Comparison of ENCODE assay signal across 15 cellular contexts in the genomic region with DNA sequence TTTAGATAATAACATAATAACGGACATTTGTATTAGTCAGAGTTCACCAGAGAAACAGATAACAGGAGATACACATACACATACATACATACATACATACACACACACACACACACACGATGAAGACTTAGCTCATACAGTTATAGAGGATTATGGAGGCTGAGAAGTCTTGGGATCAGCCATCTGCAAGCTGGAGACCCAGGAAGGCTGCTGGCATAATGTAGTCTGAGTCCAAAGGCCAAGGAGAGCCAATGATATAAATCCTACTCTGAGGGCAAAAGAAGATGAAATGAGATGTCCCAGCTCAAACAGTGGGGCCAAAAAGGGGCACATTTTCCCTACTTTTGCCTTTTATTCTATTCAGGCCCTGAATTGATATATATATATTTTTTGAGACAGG. TPM values are rescaled to one million over a fixed set of nuclear protein-coding genes. Genes with fewer than 3 reads are reported as not detected.
A peak's percentile ranks its signal among the peaks of the same experiment; 100 is the strongest.
DNase-seq lines count a peak whose midpoint lies in the region; ATAC-seq and TF ChIP-seq lines count a peak whose summit lies in the region.
"Had no signal": no experiment of that assay in that cellular context is flagged by ENCODE, and none has a peak within 500 bp of the region (broad histone marks: within the 10 kb centered on the region; RNA-seq: fewer than 3 reads in every experiment).

No MANE protein-coding gene starts in this region.

- no peaks in the 10 kb centered on the region for H3K79me1 ChIP-seq in mesenchymal stem cell (replicated peaks; ENCODE audit: low read length, poor library complexity, severe bottlenecking)

- H3K14ac ChIP-seq in mesenchymal stem cell (ENCODE audit: low read length in 2 of 2), result no peak overlapping the region

- no peak overlapping the region for H2BK5ac ChIP-seq in mesenchymal stem cell (ENCODE audit: low read depth, low read length, poor library complexity, severe bottlenecking)

- H3K9me3 Mint-ChIP-seq in mesothelial cell of epicardium, result no peaks in the 10 kb centered on the region
- H3K9me3 Mint-ChIP-seq: CD8-positive, alpha-beta memory T cell had no signal

- H3K4me2 ChIP-seq in mesenchymal stem cell (ENCODE audit: low read length, poor library complexity, severe bottlenecking), result no peak overlapping the region
- H3K4me2 ChIP-seq: A549; BLaER1 treated with 17β-estradiol and CSF1 and Interleukin-3, amounts not matched to agents 10 nM and 100 nM had no signal

- no peak overlapping the region for H3K4ac ChIP-seq in mesenchymal stem cell (ENCODE audit: low read depth in 1 of 2, low read length in 2 of 2)

- no peak overlapping the region for H3K27ac ChIP-seq in SK-N-MC
- H3K27ac ChIP-seq in mesenchymal stem cell (ENCODE audit: low read length, poor library complexity, severe bottlenecking), result no peak overlapping the region
- H3K27ac ChIP-seq: A549; BLaER1 treated with 17β-estradiol and CSF1 and Interleukin-3, amounts not matched to agents 10 nM and 100 nM had no signal

- peak; percentile 9 for ATAC-seq in GM18498 (IDR thresholded peaks at IDR 0.05; ENCODE audit: unreplicated experiment)
- ATAC-seq in GM21515 (IDR thresholded peaks at IDR 0.05; ENCODE audit: unreplicated experiment), result no peak

- H3K4me3 Mint-ChIP-seq in mesothelial cell of epicardium, result no peak overlapping the region
- H3K4me3 Mint-ChIP-seq: CD4-positive, alpha-beta T cell; CD8-positive, alpha-beta memory T cell had no signal

- peaks cover 64% of the 10 kb centered on the region for H3K27me3 Mint-ChIP-seq in mesothelial cell of epicardium (ENCODE audit: low read depth)

- no peak overlapping the region for H3K18ac ChIP-seq in mesenchymal stem cell (ENCODE audit: low read depth in 1 of 2, low read length in 2 of 2)

- no peak overlapping the region for H4K8ac ChIP-seq in mesenchymal stem cell (ENCODE audit: low read length)

- WGBS in mesenchymal stem cell, result 100% methylated on average over 1 of the region's 2 CpGs

- no peak overlapping the region for H2AK5ac ChIP-seq in mesenchymal stem cell (ENCODE audit: low read length, severe bottlenecking)

- no peak overlapping the region for H4K91ac ChIP-seq in mesenchymal stem cell (ENCODE audit: low read length)

- H3K9ac ChIP-seq in SK-N-MC (ENCODE audit: insufficient read length) (peak overlapping the region; percentile 19), mesenchymal stem cell (ENCODE audit: low read length) (peak overlapping the region; percentile 23)
- H3K9ac ChIP-seq: BLaER1 treated with 17β-estradiol and CSF1 and Interleukin-3, amounts not matched to agents 10 nM and 100 nM had no signal

- no peak overlapping the region for H3K23ac ChIP-seq in mesenchymal stem cell (ENCODE audit: low read length in 2 of 2)

- H3K27me3 ChIP-seq in mesenchymal stem cell (ENCODE audit: control insufficient read depth in 1 of 2, insufficient read depth in 1 of 2, low read length in 2 of 2), result no peaks in the 10 kb centered on the region
- H3K27me3 ChIP-seq: BLaER1 treated with 17β-estradiol and CSF1 and Interleukin-3, amounts not matched to agents 10 nM and 100 nM had no signal

- no peak overlapping the region for H2BK12ac ChIP-seq in mesenchymal stem cell (ENCODE audit: low read length in 2 of 2)

- H3K27ac Mint-ChIP-seq in mesothelial cell of epicardium, result no peak overlapping the region
- H3K27ac Mint-ChIP-seq: CD14-positive monocyte; CD4-positive, alpha-beta T cell had no signal

- H2BK120ac ChIP-seq in mesenchymal stem cell (ENCODE audit: low read depth, low read length), result no peak overlapping the region

- H3K9me3 ChIP-seq in SK-N-MC (ENCODE audit: low read depth, low read length) (no peaks in the 10 kb centered on the region), mesenchymal stem cell (ENCODE audit: control insufficient read depth, low read length) (no peaks in the 10 kb centered on the region)
- H3K9me3 ChIP-seq: A549; BE2C; BLaER1 treated with 17β-estradiol and CSF1 and Interleukin-3, amounts not matched to agents 10 nM and 100 nM had no signal

- no peak for TF ChIP-seq CTCF in mesothelial cell of epicardium (IDR thresholded peaks at IDR 0.05; ENCODE audit: unreplicated experiment)

- peak; percentile 36 for DNase-seq in NCI-H524 treated with DMSO at 0.1 percent for 48 hours (lab: John Stamatoyannopoulos, UW)
- no peak for DNase-seq in SK-N-MC (ENCODE audit: low read depth, low spot score)
- no peak for DNase-seq in mesenchymal stem cell
- no peak for DNase-seq in mesothelial cell of epicardium (ENCODE audit: low spot score in 2 of 2, unreplicated experiment in 2 of 2)
- DNase-seq in kidney glomerular epithelial cell (lab: John Stamatoyannopoulos, UW), result no peak
- DNase-seq: 8988T; BE2C; CD4-positive, alpha-beta T cell; CD8-positive, alpha-beta memory T cell; DND-41 had no signal

- no peak overlapping the region for H2BK15ac ChIP-seq in mesenchymal stem cell (ENCODE audit: low read depth, poor library complexity, severe bottlenecking)

- H2AFZ ChIP-seq in mesenchymal stem cell (ENCODE audit: low read depth, low read length), result no peak overlapping the region

- no peak overlapping the region for H3K4me3 ChIP-seq in SK-N-MC
- H3K4me3 ChIP-seq in mesenchymal stem cell (ENCODE audit: insufficient read depth in 1 of 2, low read depth in 1 of 2, low read length in 2 of 2), result no peak overlapping the region
- H3K4me3 ChIP-seq: A549; BLaER1 treated with 17β-estradiol and CSF1 and Interleukin-3, amounts not matched to agents 10 nM and 100 nM had no signal

- no peaks in the 10 kb centered on the region for H3K4me1 ChIP-seq in mesenchymal stem cell (ENCODE audit: control insufficient read depth, insufficient read depth, low read depth, low read length)
- H3K4me1 ChIP-seq: A549; BE2C; BLaER1 treated with 17β-estradiol and CSF1 and Interleukin-3, amounts not matched to agents 10 nM and 100 nM had no signal

- no peaks in the 10 kb centered on the region for H3K36me3 Mint-ChIP-seq in mesothelial cell of epicardium
- H3K36me3 Mint-ChIP-seq: CD14-positive monocyte had no signal

- no peaks in the 10 kb centered on the region for H3K36me3 ChIP-seq in SK-N-MC (ENCODE audit: insufficient read depth, low read length)
- H3K36me3 ChIP-seq in mesenchymal stem cell (ENCODE audit: control insufficient read depth in 1 of 2, insufficient read depth in 2 of 2, low read depth in 1 of 2, low read length in 2 of 2), result no peaks in the 10 kb centered on the region
- H3K36me3 ChIP-seq: BE2C; BLaER1 treated with 17β-estradiol and CSF1 and Interleukin-3, amounts not matched to agents 10 nM and 100 nM had no signal

- no peaks in the 10 kb centered on the region for H3K4me1 Mint-ChIP-seq in mesothelial cell of epicardium
- H3K4me1 Mint-ChIP-seq: CD14-positive monocyte; CD8-positive, alpha-beta memory T cell had no signal

RNA-seq across cellular contexts. Expression of a gene that starts 6.4 kb away (rescaled TPM):
- polyA plus RNA-seq in mesenchymal stem cell (2013, experiment 1 of 2), result 31.9 TPM
- polyA plus RNA-seq in mesenchymal stem cell (2013, experiment 2 of 2), result 34.5 TPM
- 78.6 to 79.9 TPM (median 78.8 TPM) in 3 replicates for total RNA-seq in mesothelial cell of epicardium
